Comparison of ENCODE assay signal across 21 cellular contexts in genomic region chr6:17225767-17226166, GRCh38. TPM values are rescaled to one million over a fixed set of nuclear protein-coding genes. Genes with fewer than 3 reads are reported as not detected.
"Had no signal": no experiment of that assay in that cellular context is flagged by ENCODE, and none has a peak within 500 bp of the region (broad histone marks: within the 10 kb centered on the region; RNA-seq: fewer than 3 reads in every experiment).

No MANE protein-coding gene starts in this region.

- H3K36me3 ChIP-seq: brain microvascular endothelial cell, colonic mucosa, ovary, sigmoid colon, tibial nerve, uterus had no signal

- H3K4me1 ChIP-seq: colonic mucosa, sigmoid colon, uterus had no signal

- H3K4me3 ChIP-seq: colonic mucosa, ovary, sigmoid colon, tibial nerve, uterus had no signal

- FAIRE-seq: keratinocyte had no signal

- H3K9me3 ChIP-seq: colonic mucosa, ovary, sigmoid colon, tibial nerve, uterus had no signal

- H3K27me3 ChIP-seq: brain microvascular endothelial cell, colonic mucosa, ovary, sigmoid colon, tibial nerve, uterus had no signal

- ATAC-seq: activated T-cell treated with anti-CD3 and anti-CD28 coated beads, Interleukin-2, amount 50 U/mL, for 4 hours; left lobe of liver; stimulated activated naive CD8-positive, alpha-beta T cell treated with anti-CD3 and anti-CD28 coated beads, Interleukin-15, Interleukin-2, amounts not matched to agents 100 U/mL and 50 U/mL, for 24 hours had no signal

- H3K27ac ChIP-seq: brain microvascular endothelial cell, colonic mucosa, epithelial cell of prostate, ovary, sigmoid colon, uterus had no signal

- DNase-seq: activated CD4-positive, alpha-beta T cell treated with anti-CD3 and anti-CD28 coated beads, Interleukin-2, amount 50 U/mL, for 1 hour; activated CD4-positive, CD25-positive, alpha-beta regulatory T cell treated with anti-CD3 and anti-CD28 coated beads, Interleukin-2, amount 50 U/mL, for 72 hours; activated CD8-positive, alpha-beta memory T cell treated with anti-CD3 and anti-CD28 coated beads, Interleukin-2, amount 50 U/mL, for 4 hours; activated naive CD4-positive, alpha-beta T cell treated with anti-CD3 and anti-CD28 coated beads for 36 hours; activated T-cell treated with anti-CD3 and anti-CD28 coated beads, Interleukin-2, amount 50 U/mL, for 4 hours; brain microvascular endothelial cell; colonic mucosa; endodermal cell; foreskin melanocyte; mammary epithelial cell; midbrain; naive B cell; ovary; sigmoid colon; stimulated activated naive CD8-positive, alpha-beta T cell treated with anti-CD3 and anti-CD28 coated beads, Interleukin-15, Interleukin-2, amounts not matched to agents 100 U/mL and 50 U/mL, for 24 hours; uterus had no signal

RNA-seq across cellular contexts. Expression of gene RBM24, which starts 55.4 kb away (rescaled TPM):
- total RNA-seq: activated naive CD4-positive, alpha-beta T cell treated with anti-CD3 and anti-CD28 coated beads for 36 hours; activated T-cell treated with anti-CD3 and anti-CD28 coated beads, Interleukin-2, amount 50 U/mL, for 4 hours; T-helper 1 cell treated with Interleukin-12 subunit alpha and Interleukin-12 subunit beta and Interleukin-4 antibody, amounts not matched to agents 30 ng/mL and 1 ng/mL, for 36 hours had no signal
